Comparison of ENCODE assay signal across 18 cellular contexts in the genomic region with DNA sequence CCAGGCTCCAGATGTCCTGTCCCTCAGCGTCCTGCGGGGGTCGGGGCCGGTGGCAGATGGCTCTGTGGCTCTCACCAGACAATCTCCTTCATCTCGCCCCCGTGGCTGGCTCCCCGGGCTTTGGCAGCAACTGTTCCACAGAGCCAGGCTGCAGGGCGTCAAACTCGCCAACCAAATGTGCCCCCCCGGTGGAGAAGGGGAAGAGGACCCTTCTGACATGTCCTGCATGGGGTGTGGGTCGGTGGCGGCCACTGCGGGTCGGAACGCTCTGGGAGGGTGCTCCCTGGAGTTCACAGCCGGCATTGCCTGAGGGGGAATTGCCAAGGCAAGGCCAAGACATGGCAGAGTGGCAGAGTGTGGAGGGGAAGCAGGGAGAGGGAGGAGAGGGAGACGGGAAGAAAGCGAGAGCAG. TPM values are rescaled to one million over a fixed set of nuclear protein-coding genes. Genes with fewer than 3 reads are reported as not detected.
DNase-seq lines count a peak whose midpoint lies in the region; ATAC-seq, FAIRE-seq and TF ChIP-seq lines count a peak whose summit lies in the region.
"Had no signal": no experiment of that assay in that cellular context is flagged by ENCODE, and none has a peak within 500 bp of the region (broad histone marks: within the 10 kb centered on the region; RNA-seq: fewer than 3 reads in every experiment).

No MANE protein-coding gene starts in this region.

- FAIRE-seq in H1 (lab: Jason Lieb, UNC), result no peak
- FAIRE-seq: endothelial cell of umbilical vein had no signal

- peaks cover 31% of the 10 kb centered on the region for H3K36me3 Mint-ChIP-seq in activated CD4-positive, alpha-beta T cell treated with anti-CD3 and anti-CD28 coated beads for 36 hours (ENCODE audit: low read depth)

- no peak overlapping the region; the same call in 1 of the 2 replicates for H2BK12ac ChIP-seq in H1 (ENCODE audit: low read depth, low read length)

- no peak overlapping the region; the same call in 1 of the 2 replicates for H2BK5ac ChIP-seq in H1 (ENCODE audit: low read depth, low read length)

- no peak overlapping the region for H2BK20ac ChIP-seq in H1 (ENCODE audit: low read length)

- peak overlapping the region; percentile 10 for H3K27ac Mint-ChIP-seq in activated CD4-positive, alpha-beta T cell treated with anti-CD3 and anti-CD28 coated beads for 36 hours

- no peak overlapping the region for H3K4ac ChIP-seq in H1 (replicated peaks; ENCODE audit: insufficient read length, low read depth, low read length)

- TF ChIP-seq POLR2A in H1 (IDR thresholded peaks at IDR 0.05; ENCODE audit: control extremely low read depth in 1 of 2, low read depth in 2 of 2, low read length in 2 of 2), result no peak

- H3K9me3 ChIP-seq in H1 (ENCODE audit: insufficient read depth in 2 of 2, low read depth in 1 of 2, low read length in 1 of 2) (no peaks in the 10 kb centered on the region), smooth muscle cell (replicated peaks; ENCODE audit: low read depth) (no peaks in the 10 kb centered on the region)

- H3K27me3 ChIP-seq in H1 (replicated peaks in 1 of 4; ENCODE audit: control insufficient read depth in 3 of 4, extremely low read depth in 1 of 4, insufficient read depth in 3 of 4, low read length in 3 of 4), result no peaks in the 10 kb centered on the region
- no peaks in the 10 kb centered on the region for H3K27me3 ChIP-seq in smooth muscle cell (ENCODE audit: low read depth)
- H3K27me3 ChIP-seq: cardiac muscle cell had no signal

- H2AK5ac ChIP-seq in H1 (ENCODE audit: low read depth, low read length), result no peak overlapping the region

- H3K36me3 ChIP-seq in H1 (ENCODE audit: control insufficient read depth in 2 of 4, insufficient read depth in 4 of 4, low read length in 3 of 4) (no peaks in the 10 kb centered on the region), smooth muscle cell (ENCODE audit: low read depth) (no peaks in the 10 kb centered on the region)
- H3K36me3 ChIP-seq: cardiac muscle cell had no signal

- TF ChIP-seq RAD21 in H1 (IDR thresholded peaks at IDR 0.05 in 1 of 2, conservative IDR thresholded peaks at IDR 0.05 in 1 of 2; ENCODE audit: low read depth in 2 of 2, low read length in 2 of 2), result peak in 1 of 2 experiments; percentile 24; a peak in 1 of 4 replicates

- H3K4me2 ChIP-seq in H1 (ENCODE audit: insufficient read depth in 1 of 2, low read depth in 2 of 2, low read length in 2 of 2), result no peak overlapping the region
- peak overlapping the region; percentile 62 for H3K4me2 ChIP-seq in smooth muscle cell

- no peak overlapping the region for H4K5ac ChIP-seq in H1 (ENCODE audit: insufficient read length, low read depth, low read length)

- intact Hi-C loops in activated CD4-positive, alpha-beta T cell treated with anti-CD3 and anti-CD28 coated beads for 36 hours (cut with DNase I, micrococcal nuclease), result no loop called here

- H3K27ac ChIP-seq in RWPE1 (peak overlapping the region; percentile 64), H1 (ENCODE audit: low read depth, low read length) (no peak overlapping the region), smooth muscle cell (ENCODE audit: low read depth) (peak overlapping the region; percentile 85)
- H3K27ac ChIP-seq: cardiac muscle cell had no signal

- no peaks in the 10 kb centered on the region for H3K79me1 ChIP-seq in H1 (ENCODE audit: low read depth, low read length)

- peaks cover 3% of the 10 kb centered on the region for H3F3A ChIP-seq in smooth muscle cell (ENCODE audit: low read depth)

- 89% methylated on average over 10 of the region's 18 CpGs; no CpG with 5 or more reads in 1 of the 2 experiments for WGBS in H1 (ENCODE audit: extremely low coverage in 1 of 2, insufficient coverage in 1 of 2, insufficient read length in 1 of 2, insufficient replicate concordance in 2 of 2, low coverage in 1 of 2, low lambda C conversion rate in 2 of 2, missing lambda C conversion rate in 1 of 2), 2 experiments
- 89% methylated on average over 18 of the region's 18 CpGs for WGBS in smooth muscle cell (ENCODE audit: low lambda C conversion rate)

- H3K9me3 Mint-ChIP-seq in activated CD4-positive, alpha-beta T cell treated with anti-CD3 and anti-CD28 coated beads for 36 hours (ENCODE audit: low read depth), result no peaks in the 10 kb centered on the region
- H3K9me3 Mint-ChIP-seq: activated CD4-positive, alpha-beta memory T cell treated with anti-CD3 and anti-CD28 coated beads for 36 hours had no signal

- no peak overlapping the region for H3K4me3 Mint-ChIP-seq in activated CD4-positive, alpha-beta T cell treated with anti-CD3 and anti-CD28 coated beads for 36 hours
- H3K4me3 Mint-ChIP-seq: activated CD4-positive, alpha-beta memory T cell treated with anti-CD3 and anti-CD28 coated beads for 36 hours had no signal

- H3K4me1 ChIP-seq in H1 (replicated peaks in 1 of 4; ENCODE audit: control insufficient read depth in 3 of 4, insufficient read depth in 4 of 4, low read length in 3 of 4), result peaks cover 0 to 18% (median 15%) of the 10 kb centered on the region in 4 experiments; a peak in 6 of 7 replicates
- peaks cover 8% of the 10 kb centered on the region for H3K4me1 ChIP-seq in smooth muscle cell (ENCODE audit: low read depth)

- peak overlapping the region; percentile 78 for H4K91ac ChIP-seq in H1 (replicated peaks; ENCODE audit: insufficient read length, low read length)

- no peaks in the 10 kb centered on the region for H3K23me2 ChIP-seq in H1 (ENCODE audit: low read depth, low read length)

- POLR2A ChIA-PET in activated CD4-positive, alpha-beta T cell treated with anti-CD3 and anti-CD28 coated beads for 36 hours (lab: Charles Lee), result no interaction called here
- POLR2A ChIA-PET in RWPE1 (lab: Yijun Ruan, JAX; ENCODE audit: low non-redundant PET), result no interaction called here
- POLR2A ChIA-PET in H1 (lab: Charles Lee; ENCODE audit: partially characterized antibody), result interaction anchor here (2.2 kb wide), 1 partner anchor 12 kb away, joined by 7 read pairs; no protein-coding TSS in a partner anchor

- no peaks in the 10 kb centered on the region for H4K20me1 ChIP-seq in H1 (replicated peaks in 1 of 2; ENCODE audit: control insufficient read depth in 1 of 2, insufficient read depth in 2 of 2, low read length in 2 of 2)
- H4K20me1 ChIP-seq in smooth muscle cell (ENCODE audit: low read depth), result no peaks in the 10 kb centered on the region

- no peak overlapping the region for H2AFZ ChIP-seq in H1 (ENCODE audit: low read length)
- no peak overlapping the region for H2AFZ ChIP-seq in smooth muscle cell (ENCODE audit: low read depth)

- TF ChIP-seq CTCF in RWPE1 (conservative IDR thresholded peaks at IDR 0.05; ENCODE audit: low read depth) (no peak), H1 (IDR thresholded peaks at IDR 0.05; ENCODE audit: control extremely low read depth in 1 of 3, insufficient read depth in 1 of 3, low read depth in 1 of 3, low read length in 3 of 3) (peak in 1 of 3 experiments; percentile 26; a peak in 2 of 4 replicates), smooth muscle cell (IDR thresholded peaks at IDR 0.05; ENCODE audit: borderline replicate concordance, insufficient read depth, poor library complexity, severe bottlenecking) (no peak)

- CTCF ChIA-PET in activated CD4-positive, alpha-beta T cell treated with anti-CD3 and anti-CD28 coated beads for 36 hours (lab: Charles Lee), result interaction anchor here (0.9 kb wide), 1 partner anchor 79 kb away, joined by 3 read pairs; no protein-coding TSS in a partner anchor
- CTCF ChIA-PET in RWPE1 (lab: Yijun Ruan, JAX), result interaction anchor here (0.6 kb wide), 1 partner anchor 263 kb away, joined by 3 read pairs; no protein-coding TSS in a partner anchor
- CTCF ChIA-PET in H1 (lab: Charles Lee; ENCODE audit: partially characterized antibody), result interaction anchor here (0.6 to 0.9 kb wide), 2 partner anchors 62 to 440 kb away, joined by 3 read pairs; no protein-coding TSS in a partner anchor

- no peak overlapping the region for H2BK120ac ChIP-seq in H1 (replicated peaks; ENCODE audit: low read depth, low read length)

- H3K79me2 ChIP-seq in H1 (ENCODE audit: control insufficient read depth in 1 of 2, insufficient read depth in 2 of 2, low read length in 2 of 2), result no peaks in the 10 kb centered on the region
- H3K79me2 ChIP-seq in smooth muscle cell (ENCODE audit: low read depth), result no peaks in the 10 kb centered on the region

- no peak overlapping the region for H3K23ac ChIP-seq in H1 (ENCODE audit: insufficient read length)

- no peak overlapping the region for H3K9ac ChIP-seq in H1 (replicated peaks in 1 of 4; ENCODE audit: extremely low read depth in 1 of 4, low read depth in 3 of 4, low read length in 3 of 4)
- peak overlapping the region; percentile 50 for H3K9ac ChIP-seq in smooth muscle cell (ENCODE audit: low read depth)

- 0 out of 2 replicates have a peak overlapping the region, but pooled peaks have one; percentile 61 for H2BK15ac ChIP-seq in H1 (ENCODE audit: low read length)

- H4K8ac ChIP-seq in H1 (ENCODE audit: extremely low read depth, insufficient read depth, low read length), result no peak overlapping the region; the same call in 1 of the 2 replicates

- no peak for ATAC-seq in activated CD4-positive, alpha-beta T cell treated with anti-CD3 and anti-CD28 coated beads for 36 hours
- no peak for ATAC-seq in HG02759 (IDR thresholded peaks at IDR 0.05; ENCODE audit: unreplicated experiment)
- no peak for ATAC-seq in GM18502 (IDR thresholded peaks at IDR 0.05; ENCODE audit: poor library complexity, unreplicated experiment)
- ATAC-seq: PC-3 had no signal

- no peaks in the 10 kb centered on the region for H3K27me3 Mint-ChIP-seq in activated CD4-positive, alpha-beta T cell treated with anti-CD3 and anti-CD28 coated beads for 36 hours
- H3K27me3 Mint-ChIP-seq: activated CD4-positive, alpha-beta memory T cell treated with anti-CD3 and anti-CD28 coated beads for 36 hours; naive thymus-derived CD8-positive, alpha-beta T cell had no signal

- H3K4me3 ChIP-seq in H1 (ENCODE audit: extremely low read depth in 1 of 4, insufficient read depth in 2 of 4, low read depth in 3 of 4, low read length in 4 of 4) (no peak overlapping the region), smooth muscle cell (no peak overlapping the region)
- H3K4me3 ChIP-seq: cardiac muscle cell had no signal

- H3K14ac ChIP-seq in H1 (ENCODE audit: insufficient read length), result no peak overlapping the region

- no peak overlapping the region for H3K56ac ChIP-seq in H1 (replicated peaks; ENCODE audit: insufficient read length, low read depth, low read length)

- no peak overlapping the region for H3K18ac ChIP-seq in H1 (ENCODE audit: extremely low read depth, low read length)

- TF ChIP-seq EP300 in H1 (IDR thresholded peaks at IDR 0.05; ENCODE audit: borderline replicate concordance in 1 of 2, low read depth in 2 of 2, low read length in 2 of 2), result no peak

- no peak for DNase-seq in activated CD4-positive, alpha-beta T cell treated with anti-CD3 and anti-CD28 coated beads for 36 hours
- no peak for DNase-seq in activated CD4-positive, alpha-beta T cell treated with anti-CD3 and anti-CD28 coated beads for 4 hours
- DNase-seq in RWPE1 (ENCODE audit: low spot score) (no peak), H1 (ENCODE audit: low read depth in 1 of 2, low spot score in 2 of 2) (no peak), smooth muscle cell (lab: John Stamatoyannopoulos, UW; ENCODE audit: unreplicated experiment) (no peak), EL (no peak)
- DNase-seq: activated CD4-positive, alpha-beta memory T cell treated with anti-CD3 and anti-CD28 coated beads for 36 hours; activated effector memory CD4-positive, alpha-beta T cell treated with anti-CD3 and anti-CD28 coated beads, Interleukin-2, amount 50 U/mL, for 16 hours; DMS79; head of caudate nucleus; KBM-7; naive thymus-derived CD8-positive, alpha-beta T cell; NCI-H226; PC-3 had no signal

- peaks cover 14% of the 10 kb centered on the region for H3K4me1 Mint-ChIP-seq in activated CD4-positive, alpha-beta T cell treated with anti-CD3 and anti-CD28 coated beads for 36 hours

RNA-seq across cellular contexts. Expression of a gene that starts 36.0 kb away (rescaled TPM):
- total RNA-seq in activated CD4-positive, alpha-beta T cell treated with anti-CD3 and anti-CD28 coated beads for 36 hours, result 10 to 100 TPM; 84.9 to 85.1 TPM
- 24.0 and 27.2 TPM in 2 replicates for total RNA-seq in H1 (2021; fragmentation: NEBNext Ultra II Directional; extraction: Animal tissue kit (Norgen Biotek cat#: 25700))
- polyA plus RNA-seq in H1 (2011; rRNA removed) (27.7 and 28.1 TPM in 2 replicates), smooth muscle cell (4.0 and 7.5 TPM in 2 replicates)
- polyA plus RNA-seq in H1 (2011; cell fraction: cytosol; rRNA removed), result 35.9 TPM
- 45.8 TPM for polyA plus RNA-seq in H1 (2011; cell fraction: nucleus; rRNA removed)
- 21.0 to 34.8 TPM (median 31.0 TPM) in 4 replicates for polyA plus RNA-seq in H1 (2012, experiment 1 of 2)
- 18.8 TPM for polyA plus RNA-seq in H1 (2012, experiment 2 of 2)
- polyA plus RNA-seq in H1 (2013, experiment 1 of 2), result 16.2 TPM
- polyA plus RNA-seq in H1 (2013, experiment 2 of 2), result 14.6 TPM
- polyA minus RNA-seq in H1 (2011; rRNA and poly(A)+ RNA removed), result 28.8 and 37.6 TPM in 2 replicates
- 12.6 TPM for polyA minus RNA-seq in H1 (2011; cell fraction: cytosol; rRNA and poly(A)+ RNA removed)
- polyA minus RNA-seq in H1 (2011; cell fraction: nucleus; rRNA and poly(A)+ RNA removed), result 26.3 TPM
- 5.6 and 7.2 TPM in 2 replicates for total RNA-seq in smooth muscle cell
